Comparison of ENCODE assay signal across 18 cellular contexts in genomic region chr4:52010976-52011375, GRCh38. TPM values are rescaled to one million over a fixed set of nuclear protein-coding genes. Genes with fewer than 3 reads are reported as not detected.
A peak's percentile ranks its signal among the peaks of the same experiment; 100 is the strongest.
DNase-seq lines count a peak whose midpoint lies in the region; ATAC-seq and TF ChIP-seq lines count a peak whose summit lies in the region.
"Had no signal": no experiment of that assay in that cellular context is flagged by ENCODE, and none has a peak within 500 bp of the region (broad histone marks: within the 10 kb centered on the region; RNA-seq: fewer than 3 reads in every experiment).

No MANE protein-coding gene starts in this region.

- no peak overlapping the region for H2AFZ ChIP-seq in osteoblast (ENCODE audit: low read length)
- H2AFZ ChIP-seq: GM23338 had no signal

- H3K36me3 ChIP-seq in osteoblast (ENCODE audit: insufficient read depth, low read length) (no peaks in the 10 kb centered on the region), lower lobe of right lung (no peaks in the 10 kb centered on the region), aorta (ENCODE audit: control insufficient read depth in 1 of 2, insufficient read depth in 2 of 2, low read length in 1 of 2) (peaks cover 0 to 1% of the 10 kb centered on the region in 2 donors)

- H3K4me1 ChIP-seq in osteoblast (ENCODE audit: insufficient read depth, low read length) = no peaks in the 10 kb centered on the region
- no peaks in the 10 kb centered on the region for H3K4me1 ChIP-seq in lower lobe of right lung
- no peaks in the 10 kb centered on the region for H3K4me1 ChIP-seq in aorta (ENCODE audit: control insufficient read depth in 1 of 2, insufficient read depth in 2 of 2, low read length in 2 of 2)
- H3K4me1 ChIP-seq: Caco-2 had no signal

- H3K27ac ChIP-seq in osteoblast (ENCODE audit: low read depth, low read length) (no peak overlapping the region), lower lobe of right lung (no peak overlapping the region), aorta (ENCODE audit: low read depth in 1 of 2, low read length in 2 of 2) (no peak overlapping the region)
- H3K27ac ChIP-seq: BLaER1, C4-2B had no signal

- H3K9me3 ChIP-seq in osteoblast (ENCODE audit: low read depth, low read length) = no peaks in the 10 kb centered on the region
- H3K9me3 ChIP-seq in lower lobe of right lung = no peaks in the 10 kb centered on the region
- H3K9me3 ChIP-seq in aorta (ENCODE audit: control insufficient read depth, low read length) = no peaks in the 10 kb centered on the region
- H3K9me3 ChIP-seq: BLaER1, Caco-2 had no signal

- no peak for ATAC-seq in lower lobe of right lung
- ATAC-seq in aorta (ENCODE audit: low FRiP score) = no peak
- ATAC-seq: CD8-positive, alpha-beta T cell; GM23338; HCT116 had no signal

- H3K4me2 ChIP-seq in osteoblast (ENCODE audit: insufficient read depth, low read length) = no peak overlapping the region
- H3K4me2 ChIP-seq: BLaER1, GM23338 had no signal

- 96 to 97% methylated on average over 2 of the region's 2 CpGs for WGBS in aorta, 2 donors

- DNase-seq in M059J (ENCODE audit: low read depth) = peak; percentile 24
- DNase-seq in fibroblast of the aortic adventitia (ENCODE audit: low read depth) = peak; percentile 5
- DNase-seq in osteoblast (ENCODE audit: insufficient read length, low spot score, missing footprints) = peak; percentile 6
- no peak for DNase-seq in lower lobe of right lung
- no peak for DNase-seq in aorta
- DNase-seq in activated CD8-positive, alpha-beta memory T cell treated with anti-CD3 and anti-CD28 coated beads, Interleukin-2, amount 50 U/mL, for 4 hours = no peak
- DNase-seq: Caco-2; CD4-positive, CD25-positive, alpha-beta regulatory T cell; CD8-positive, alpha-beta T cell; DMS153; DND-41; H9 had no signal

- intact Hi-C loops in lower lobe of right lung (cut with DNase I) = no loop called here
- intact Hi-C loops in aorta (cut with DNase I) = no loop called here

- no peaks in the 10 kb centered on the region for H4K20me1 ChIP-seq in osteoblast (ENCODE audit: insufficient read depth, low read length)
- H4K20me1 ChIP-seq: BLaER1 had no signal

- no peak for TF ChIP-seq CTCF in fibroblast of the aortic adventitia (IDR thresholded peaks at IDR 0.05; ENCODE audit: insufficient read depth, low read length)
- TF ChIP-seq CTCF in osteoblast (IDR thresholded peaks at IDR 0.05; ENCODE audit: extremely low read depth, low read depth, low read length) = no peak
- TF ChIP-seq CTCF in lower lobe of right lung (IDR thresholded peaks at IDR 0.05) = no peak

- no peaks in the 10 kb centered on the region for H3K79me2 ChIP-seq in osteoblast (ENCODE audit: insufficient read depth, low read length)

- no peak overlapping the region for H3K4me3 ChIP-seq in fibroblast of the aortic adventitia (ENCODE audit: low read depth, low read length)
- H3K4me3 ChIP-seq in osteoblast (ENCODE audit: insufficient read depth, low read length) = no peak overlapping the region
- no peak overlapping the region for H3K4me3 ChIP-seq in lower lobe of right lung
- no peak overlapping the region for H3K4me3 ChIP-seq in aorta (ENCODE audit: low read length in 2 of 2)
- H3K4me3 ChIP-seq: BLaER1, GM12878, GM23338 had no signal

- H3K27me3 ChIP-seq in osteoblast (ENCODE audit: insufficient read depth, low read length) (no peaks in the 10 kb centered on the region), lower lobe of right lung (ENCODE audit: low read depth) (no peaks in the 10 kb centered on the region), aorta (ENCODE audit: control insufficient read depth in 1 of 2, insufficient read depth in 2 of 2, low read length in 1 of 2) (no peaks in the 10 kb centered on the region)
- H3K27me3 ChIP-seq: BLaER1 had no signal

RNA-seq across cellular contexts. Expression of gene LRRC66, which starts 9.2 kb away (rescaled TPM):
- total RNA-seq in M059J (2014; rRNA removed; shearing (Covaris generic)) = not detected in 2 replicates
- total RNA-seq in fibroblast of the aortic adventitia (ENCODE audit: low replicate concordance) (0.81 TPM in 1 of 2 replicates, not detected in the other), osteoblast (0.36 and 0.88 TPM in 2 replicates), lower lobe of right lung (0.21 TPM), aorta (1 to 10 TPM in 1 of 2 donors, under 1 TPM in 1; 0.99 to 1.1 TPM)
- polyA plus RNA-seq in aorta = under 1 TPM; 0.49 to 0.75 TPM
- total RNA-seq: Caco-2; CD8-positive, alpha-beta T cell; H9 had no signal
- polyA plus RNA-seq: CD4-positive, CD25-positive, alpha-beta regulatory T cell; GM23338 had no signal

RNA-seq across cellular contexts. Expression of gene SGCB, which starts 27.1 kb away (rescaled TPM):
- total RNA-seq in M059J (2014; rRNA removed; shearing (Covaris generic)) = 15.5 and 33.1 TPM in 2 replicates
- 10.0 and 36.2 TPM in 2 replicates for total RNA-seq in fibroblast of the aortic adventitia (ENCODE audit: low replicate concordance)
- 27.9 and 31.2 TPM in 2 replicates for total RNA-seq in osteoblast
- 23.3 TPM for total RNA-seq in lower lobe of right lung
- total RNA-seq in aorta = 10 to 100 TPM; 72.6 to 79.6 TPM
- 10 to 100 TPM; 35.9 to 47.6 TPM for polyA plus RNA-seq in aorta

RNA-seq across cellular contexts. Expression of gene SPATA18, which starts 40.1 kb away (rescaled TPM):
- not detected in 2 replicates for total RNA-seq in M059J (2014; rRNA removed; shearing (Covaris generic))
- 21.7 and 22.3 TPM in 2 replicates for total RNA-seq in fibroblast of the aortic adventitia (ENCODE audit: low replicate concordance)
- 30.8 and 41.3 TPM in 2 replicates for total RNA-seq in osteoblast
- 24.7 TPM for total RNA-seq in lower lobe of right lung
- total RNA-seq in aorta = 10 to 100 TPM in 1 of 2 donors, 1 to 10 TPM in 1; 4.7 to 12.5 TPM
- polyA plus RNA-seq in aorta = 1 to 10 TPM; 6.4 to 7.3 TPM
- total RNA-seq: Caco-2; CD4-positive, CD25-positive, alpha-beta regulatory T cell; CD8-positive, alpha-beta T cell; H4 had no signal
- polyA plus RNA-seq: CD4-positive, CD25-positive, alpha-beta regulatory T cell had no signal

Comparison
In these comparisons a context has a peak if more than half of its experiments do, and no peak if none do; other contexts are left out.
1. DNase-seq: peak in M059J (single experiment), fibroblast of the aortic adventitia (single experiment) and osteoblast (single experiment); none in lower lobe of right lung (single experiment), aorta (0 of 2) and activated CD8-positive, alpha-beta memory T cell treated with anti-CD3 and anti-CD28 coated beads, Interleukin-2, amount 50 U/mL, for 4 hours (single experiment).